6 cellular contexts compared by ENCODE assay signal in the genomic region with DNA sequence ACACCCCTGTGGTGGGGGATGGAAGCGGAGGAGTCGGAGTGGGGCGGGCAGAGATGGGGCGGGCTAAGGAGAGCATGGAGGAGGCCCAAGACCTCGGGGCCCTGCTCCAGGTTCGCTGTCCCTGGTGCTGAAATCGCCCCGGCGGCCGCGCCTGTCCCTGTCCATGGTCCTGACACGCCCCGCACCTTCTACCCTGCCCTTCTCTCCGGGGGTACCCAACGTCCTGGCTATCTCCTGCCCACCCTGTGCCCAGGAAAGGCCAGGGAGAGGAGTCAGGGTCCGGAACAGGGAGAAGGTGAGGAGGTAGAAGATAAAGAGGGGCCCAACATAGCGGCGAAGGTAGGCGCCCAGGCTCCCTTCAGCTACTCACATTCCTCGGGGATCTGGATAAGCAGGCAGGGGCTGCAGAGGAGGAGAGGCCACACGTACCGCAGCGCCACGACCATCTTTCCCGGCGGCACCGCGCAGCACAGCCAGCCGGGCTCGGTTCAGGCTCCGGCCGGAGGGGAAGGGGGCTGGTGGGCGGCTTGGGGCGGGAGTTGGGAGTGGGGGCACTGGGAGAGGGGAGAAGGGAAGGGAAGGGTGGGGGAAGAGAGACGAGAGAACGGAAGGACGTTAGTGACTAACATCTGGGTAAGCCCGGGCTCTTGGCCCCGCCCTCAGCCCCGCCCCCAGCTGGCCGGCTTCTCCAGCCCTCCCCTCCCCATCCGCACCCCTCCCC. TPM values are rescaled to one million over a fixed set of nuclear protein-coding genes. Genes with fewer than 3 reads are reported as not detected.
DNase-seq lines count a peak whose midpoint lies in the region; ATAC-seq and TF ChIP-seq lines count a peak whose summit lies in the region.

No MANE protein-coding gene starts in this region.

- H3K4me3 Mint-ChIP-seq in T-cell (peak overlapping the region in 1 of 3 donors; percentile 10), progenitor cell of endocrine pancreas (ENCODE audit: low read depth) (no peak overlapping the region)

- H3K27ac Mint-ChIP-seq in T-cell, result no peak overlapping the region
- no peak overlapping the region for H3K27ac Mint-ChIP-seq in progenitor cell of endocrine pancreas

- ATAC-seq in T-cell (replicated peaks in 1 of 4) (peak; percentile 66 to 79 (median 74)), GM21825 (IDR thresholded peaks at IDR 0.05; ENCODE audit: unreplicated experiment) (no peak), HG03025 (IDR thresholded peaks at IDR 0.05; ENCODE audit: low FRiP score, unreplicated experiment) (no peak)

- H3K27me3 Mint-ChIP-seq in T-cell (peaks cover 20 to 46% of the 10 kb centered on the region in 2 donors), progenitor cell of endocrine pancreas (peaks cover 31% of the 10 kb centered on the region)

- H3K9me3 Mint-ChIP-seq in T-cell, result no peaks in the 10 kb centered on the region
- peaks cover 14% of the 10 kb centered on the region for H3K9me3 Mint-ChIP-seq in progenitor cell of endocrine pancreas (ENCODE audit: low read depth)

- H3K36me3 Mint-ChIP-seq in T-cell, result no peaks in the 10 kb centered on the region
- no peaks in the 10 kb centered on the region for H3K36me3 Mint-ChIP-seq in progenitor cell of endocrine pancreas (ENCODE audit: insufficient read depth)

- CTCF ChIA-PET in T-cell (lab: Charles Lee), result no interaction called here

- DNase-seq in GDM1 (lab: John Stamatoyannopoulos, UW), result peak; percentile 45
- peak; percentile 19 to 72 (median 58) for DNase-seq in T-cell
- DNase-seq in ecto neural progenitor cell (ENCODE audit: low spot score), result peak; percentile 89
- peak; percentile 65 for DNase-seq in progenitor cell of endocrine pancreas (ENCODE audit: low spot score, unreplicated experiment)

- H3K4me1 Mint-ChIP-seq in T-cell (peaks cover 19 to 23% (median 20%) of the 10 kb centered on the region in 3 donors), progenitor cell of endocrine pancreas (ENCODE audit: low read depth) (no peaks in the 10 kb centered on the region)

- POLR2A ChIA-PET in T-cell (lab: Charles Lee), result no interaction called here

- TF ChIP-seq CTCF in progenitor cell of endocrine pancreas (IDR thresholded peaks at IDR 0.05; ENCODE audit: unreplicated experiment), result no peak

RNA-seq across cellular contexts. Expression of gene L1CAM, which starts 10.4 kb away (rescaled TPM):
- 1 to 10 TPM; 1.4 to 6.0 (median 4.0) TPM for total RNA-seq in T-cell
- total RNA-seq in progenitor cell of endocrine pancreas, result 1.4 and 2.4 TPM in 2 replicates

RNA-seq across cellular contexts. Expression of gene AVPR2, which starts 28.9 kb away (rescaled TPM):
- total RNA-seq in T-cell, result not detected
- not detected in 2 replicates for total RNA-seq in progenitor cell of endocrine pancreas

RNA-seq across cellular contexts. Expression of gene PDZD4, which starts 45.2 kb away (rescaled TPM):
- total RNA-seq in T-cell, result 10 to 100 TPM in 2 of 5 donors, 1 to 10 TPM in 3; 3.7 to 51.3 (median 9.0) TPM
- total RNA-seq in progenitor cell of endocrine pancreas, result 4.5 and 4.8 TPM in 2 replicates

RNA-seq across cellular contexts. Expression of gene ARHGAP4, which starts 50.5 kb away (rescaled TPM):
- total RNA-seq in T-cell (100 to 1,000 TPM; 420 to 485 (median 468) TPM), progenitor cell of endocrine pancreas (16.4 and 16.7 TPM in 2 replicates)

RNA-seq across cellular contexts. Expression of gene NAA10, which starts 59.3 kb away (rescaled TPM):
- total RNA-seq in T-cell (10 to 100 TPM; 53.3 to 98.2 (median 80.0) TPM), progenitor cell of endocrine pancreas (85.3 and 86.3 TPM in 2 replicates)

Comparison
In these comparisons a context has a peak if more than half of its experiments do, and no peak if none do; other contexts are left out.
1. ATAC-seq: peak in T-cell (4 of 4); none in GM21825 (single experiment) and HG03025 (single experiment).
2. Peak in every context shown above with its lines, with median percentiles within 50 percentile points of each other: DNase-seq.